ENCODE assay signal across 9 cellular contexts in the genomic region with DNA sequence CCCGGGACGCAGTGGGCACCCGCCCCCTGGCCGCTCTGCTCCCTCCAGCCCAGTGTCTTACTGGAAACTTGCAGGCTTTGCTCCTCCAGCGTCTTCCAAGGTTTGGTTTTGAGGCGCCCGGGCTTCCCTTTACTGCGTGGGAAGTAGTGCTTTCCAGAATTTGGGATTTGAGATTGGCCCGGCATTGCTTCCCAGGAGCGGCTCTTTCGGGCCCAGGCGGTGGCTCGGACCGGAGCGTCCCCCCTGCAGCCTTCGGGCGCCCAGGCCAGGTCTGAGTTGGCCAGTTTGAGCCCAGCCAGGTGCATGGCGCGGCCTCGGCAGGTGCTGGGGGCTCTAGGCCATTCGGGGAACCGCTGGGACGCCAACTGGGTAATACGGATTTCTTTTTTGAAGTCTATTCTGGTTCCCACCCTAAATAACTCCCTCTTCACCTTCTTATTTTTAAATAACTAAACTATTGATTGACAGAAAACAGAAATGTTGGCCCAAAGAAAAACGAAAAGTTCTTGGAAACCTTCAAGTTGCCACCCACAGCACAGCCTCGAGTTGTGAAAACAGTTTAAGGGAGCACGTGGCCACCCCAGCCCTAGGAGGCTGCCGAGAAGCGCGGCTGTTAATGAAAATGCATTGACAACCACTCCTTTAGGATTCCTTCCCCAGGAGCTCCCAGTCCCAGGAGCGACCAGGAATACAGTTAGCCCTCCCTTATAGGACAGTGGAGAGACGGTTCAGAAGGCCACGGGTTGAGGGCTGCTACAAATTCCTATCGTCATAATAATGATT. TPM values are rescaled to one million over a fixed set of nuclear protein-coding genes. Genes with fewer than 3 reads are reported as not detected.
DNase-seq lines count a peak whose midpoint lies in the region; ATAC-seq and TF ChIP-seq lines count a peak whose summit lies in the region.
"Had no signal": no experiment of that assay in that cellular context is flagged by ENCODE, and none has a peak within 500 bp of the region (broad histone marks: within the 10 kb centered on the region; RNA-seq: fewer than 3 reads in every experiment).

No MANE protein-coding gene starts in this region.

- no peak overlapping the region for H3K9ac ChIP-seq in MM.1S (ENCODE audit: low read length)

- TF ChIP-seq CTCF in kidney epithelial cell (IDR thresholded peaks at IDR 0.05; ENCODE audit: insufficient read depth, low read length, poor library complexity, severe bottlenecking): no peak
- no peak for TF ChIP-seq CTCF in MM.1S (IDR thresholded peaks at IDR 0.05; ENCODE audit: low read length)

- H3K4me1 Mint-ChIP-seq in T-helper 2 cell treated with Interferon-gamma antibody and Interleukin-4, amounts not matched to agents 5 μg/mL and 100 μg/mL, for 36 hours (ENCODE audit: low read depth): peaks cover 8% of the 10 kb centered on the region
- peaks cover 45% of the 10 kb centered on the region for H3K4me1 Mint-ChIP-seq in activated naive CD8-positive, alpha-beta T cell (ENCODE audit: low read depth)
- peaks cover 56% of the 10 kb centered on the region for H3K4me1 Mint-ChIP-seq in stimulated activated naive CD8-positive, alpha-beta T cell treated with anti-CD3 and anti-CD28 coated beads, Interleukin-15, amount 100 ng/mL, for 72 hours

- no peak for DNase-seq in T-helper 2 cell treated with Interferon-gamma antibody and Interleukin-4, amounts not matched to agents 5 μg/mL and 100 μg/mL, for 36 hours (ENCODE audit: low spot score)
- DNase-seq in T-helper 2 cell: no peak
- DNase-seq in kidney epithelial cell (ENCODE audit: low read depth): no peak
- DNase-seq in stimulated activated naive CD8-positive, alpha-beta T cell treated with anti-CD3 and anti-CD28 coated beads, Interleukin-15, amount 100 ng/mL, for 72 hours: no peak
- DNase-seq in stimulated activated naive CD4-positive, alpha-beta T cell (lab: John Stamatoyannopoulos, UW): no peak
- DNase-seq in MM.1S: no peak
- DNase-seq in COLO829 (ENCODE audit: low spot score): no peak
- DNase-seq: AML-193 had no signal

- H3K36me3 ChIP-seq in kidney epithelial cell (ENCODE audit: control insufficient read depth, insufficient read depth, low read length): no peaks in the 10 kb centered on the region
- H3K36me3 ChIP-seq in MM.1S (replicated peaks; ENCODE audit: insufficient read depth, low read length): no peaks in the 10 kb centered on the region

- peak; percentile 1 for ATAC-seq in stimulated activated naive CD8-positive, alpha-beta T cell treated with anti-CD3 and anti-CD28 coated beads, Interleukin-15, amount 100 ng/mL, for 72 hours

- H3K27ac Mint-ChIP-seq in T-helper 2 cell treated with Interferon-gamma antibody and Interleukin-4, amounts not matched to agents 5 μg/mL and 100 μg/mL, for 36 hours: no peak overlapping the region
- H3K27ac Mint-ChIP-seq in activated naive CD8-positive, alpha-beta T cell: peak overlapping the region; percentile 87
- H3K27ac Mint-ChIP-seq in stimulated activated naive CD8-positive, alpha-beta T cell treated with anti-CD3 and anti-CD28 coated beads, Interleukin-15, amount 100 ng/mL, for 72 hours: peak overlapping the region; percentile 71 to 74

- peaks cover 54% of the 10 kb centered on the region for H3K27me3 Mint-ChIP-seq in T-helper 2 cell treated with Interferon-gamma antibody and Interleukin-4, amounts not matched to agents 5 μg/mL and 100 μg/mL, for 36 hours (ENCODE audit: low read depth)
- H3K27me3 Mint-ChIP-seq in activated naive CD8-positive, alpha-beta T cell: peaks cover 4% of the 10 kb centered on the region
- H3K27me3 Mint-ChIP-seq in stimulated activated naive CD8-positive, alpha-beta T cell treated with anti-CD3 and anti-CD28 coated beads, Interleukin-15, amount 100 ng/mL, for 72 hours: peaks cover 23% of the 10 kb centered on the region

- H3K9me2 ChIP-seq in MM.1S (replicated peaks; ENCODE audit: insufficient read depth, low read length): no peaks in the 10 kb centered on the region

- H2AFZ ChIP-seq in MM.1S (ENCODE audit: low read length): no peak overlapping the region

- H3F3A ChIP-seq in MM.1S (ENCODE audit: insufficient read depth, low read length): peaks cover 2% of the 10 kb centered on the region; the same call in 1 of the 2 replicates

- no peak overlapping the region for H3K27ac ChIP-seq in MM.1S (ENCODE audit: low read length)

- H3K4me3 Mint-ChIP-seq in T-helper 2 cell treated with Interferon-gamma antibody and Interleukin-4, amounts not matched to agents 5 μg/mL and 100 μg/mL, for 36 hours: peak overlapping the region; percentile 71
- peak overlapping the region; percentile 89 for H3K4me3 Mint-ChIP-seq in activated naive CD8-positive, alpha-beta T cell
- H3K4me3 Mint-ChIP-seq in stimulated activated naive CD8-positive, alpha-beta T cell treated with anti-CD3 and anti-CD28 coated beads, Interleukin-15, amount 100 ng/mL, for 72 hours: peak overlapping the region; percentile 82 to 89

- no peaks in the 10 kb centered on the region for H3K36me3 Mint-ChIP-seq in T-helper 2 cell treated with Interferon-gamma antibody and Interleukin-4, amounts not matched to agents 5 μg/mL and 100 μg/mL, for 36 hours (ENCODE audit: low read depth)
- H3K36me3 Mint-ChIP-seq in activated naive CD8-positive, alpha-beta T cell: no peaks in the 10 kb centered on the region

- peaks cover 3% of the 10 kb centered on the region for H3K4me1 ChIP-seq in MM.1S (ENCODE audit: low read length)

- no peaks in the 10 kb centered on the region; the same call in 1 of the 2 replicates for H4K20me1 ChIP-seq in MM.1S (ENCODE audit: insufficient read depth, low read length)

- no peaks in the 10 kb centered on the region for H3K79me2 ChIP-seq in MM.1S (ENCODE audit: low read length)

- H3K9me3 ChIP-seq in MM.1S (replicated peaks; ENCODE audit: insufficient read depth, low read length): no peaks in the 10 kb centered on the region

- no peaks in the 10 kb centered on the region for H3K9me3 Mint-ChIP-seq in T-helper 2 cell treated with Interferon-gamma antibody and Interleukin-4, amounts not matched to agents 5 μg/mL and 100 μg/mL, for 36 hours
- no peaks in the 10 kb centered on the region for H3K9me3 Mint-ChIP-seq in activated naive CD8-positive, alpha-beta T cell (ENCODE audit: low read depth)
- no peaks in the 10 kb centered on the region for H3K9me3 Mint-ChIP-seq in stimulated activated naive CD8-positive, alpha-beta T cell treated with anti-CD3 and anti-CD28 coated beads, Interleukin-15, amount 100 ng/mL, for 72 hours

- H3K27me3 ChIP-seq in kidney epithelial cell (ENCODE audit: control insufficient read depth, insufficient read depth, low read length) (peaks cover 17% of the 10 kb centered on the region), MM.1S (replicated peaks; ENCODE audit: insufficient read depth, low read length) (peaks cover 14% of the 10 kb centered on the region)

- H3K4me3 ChIP-seq in kidney epithelial cell (ENCODE audit: low read depth, low read length): peak overlapping the region; percentile 58
- H3K4me3 ChIP-seq in MM.1S (ENCODE audit: low read length): no peak overlapping the region

- no peak overlapping the region for H3K4me2 ChIP-seq in MM.1S (ENCODE audit: low read depth, low read length)

RNA-seq across cellular contexts. Expression of a gene that starts 0.8 kb away (rescaled TPM):
- 0.38 and 0.68 TPM in 2 replicates for total RNA-seq in kidney epithelial cell
